ENCODE assay signal across 8 cellular contexts in genomic region chr1:42943166-42943565, GRCh38. TPM values are rescaled to one million over a fixed set of nuclear protein-coding genes. Genes with fewer than 3 reads are reported as not detected.
DNase-seq lines count a peak whose midpoint lies in the region; ATAC-seq lines count a peak whose summit lies in the region.

No MANE protein-coding gene starts in this region.

- CTCF ChIA-PET in activated CD4-positive, alpha-beta memory T cell treated with anti-CD3 and anti-CD28 coated beads, Interleukin-2, amount 10 ng/mL, durations not matched to agents 7 days and 5 days (lab: Charles Lee), result interaction anchor here (0.7 to 2.3 kb wide), 4 partner anchors 10 to 130 kb away, joined by 3 to 7 read pairs (median 4); partner anchors contain the start of gene SLC2A1

- ATAC-seq in left cardiac atrium, result peak; percentile 79 to 80
- ATAC-seq in stimulated activated effector memory CD8-positive, alpha-beta T cell treated with anti-CD3 and anti-CD28 coated beads, Interleukin-12 subunit alpha, Interleukin-12 subunit beta, amount 100 ng/mL, for 72 hours, result peak; percentile 52
- no peak for ATAC-seq in HG03469 (IDR thresholded peaks at IDR 0.05; ENCODE audit: unreplicated experiment)

- H3K9me3 Mint-ChIP-seq in activated CD4-positive, alpha-beta memory T cell treated with anti-CD3 and anti-CD28 coated beads, Interleukin-2, amount 10 ng/mL, durations not matched to agents 7 days and 5 days, result no peaks in the 10 kb centered on the region
- H3K9me3 Mint-ChIP-seq in stimulated activated effector memory CD8-positive, alpha-beta T cell treated with anti-CD3 and anti-CD28 coated beads, Interleukin-12 subunit alpha, Interleukin-12 subunit beta, amount 100 ng/mL, for 72 hours, result no peaks in the 10 kb centered on the region

- H3K36me3 Mint-ChIP-seq in activated CD4-positive, alpha-beta memory T cell treated with anti-CD3 and anti-CD28 coated beads, Interleukin-2, amount 10 ng/mL, durations not matched to agents 7 days and 5 days (ENCODE audit: low read depth), result peaks cover 87% of the 10 kb centered on the region
- H3K36me3 Mint-ChIP-seq in stimulated activated effector memory CD8-positive, alpha-beta T cell treated with anti-CD3 and anti-CD28 coated beads, Interleukin-12 subunit alpha, Interleukin-12 subunit beta, amount 100 ng/mL, for 72 hours, result peaks cover 100% of the 10 kb centered on the region

- peak overlapping the region; percentile 94 for H3K27ac Mint-ChIP-seq in activated CD4-positive, alpha-beta memory T cell treated with anti-CD3 and anti-CD28 coated beads, Interleukin-2, amount 10 ng/mL, durations not matched to agents 7 days and 5 days
- peak overlapping the region; percentile 96 for H3K27ac Mint-ChIP-seq in stimulated activated effector memory CD8-positive, alpha-beta T cell treated with anti-CD3 and anti-CD28 coated beads, Interleukin-12 subunit alpha, Interleukin-12 subunit beta, amount 100 ng/mL, for 72 hours

- H3K27me3 Mint-ChIP-seq in activated CD4-positive, alpha-beta memory T cell treated with anti-CD3 and anti-CD28 coated beads, Interleukin-2, amount 10 ng/mL, durations not matched to agents 7 days and 5 days, result no peaks in the 10 kb centered on the region

- POLR2A ChIA-PET in activated CD4-positive, alpha-beta memory T cell treated with anti-CD3 and anti-CD28 coated beads, Interleukin-2, amount 10 ng/mL, durations not matched to agents 7 days and 5 days (lab: Charles Lee), result interaction anchor here (1.3 to 17.7 kb wide), 6 partner anchors 8 to 23 kb away, joined by 3 to 387 read pairs (median 26); partner anchors contain the start of gene SLC2A1

- H3K4me1 Mint-ChIP-seq in activated CD4-positive, alpha-beta memory T cell treated with anti-CD3 and anti-CD28 coated beads, Interleukin-2, amount 10 ng/mL, durations not matched to agents 7 days and 5 days, result peaks cover 99% of the 10 kb centered on the region
- H3K4me1 Mint-ChIP-seq in stimulated activated effector memory CD8-positive, alpha-beta T cell treated with anti-CD3 and anti-CD28 coated beads, Interleukin-12 subunit alpha, Interleukin-12 subunit beta, amount 100 ng/mL, for 72 hours, result peaks cover 98% of the 10 kb centered on the region

- DNase-seq in HT1080 (ENCODE audit: low read depth) (peak; percentile 53), left cardiac atrium (peak; percentile 39), NCI-H526 (lab: John Stamatoyannopoulos, UW) (no peak)
- DNase-seq in activated CD4-positive, alpha-beta memory T cell treated with anti-CD3 and anti-CD28 coated beads, Interleukin-2, amount 10 ng/mL, durations not matched to agents 7 days and 5 days, result peak; percentile 66
- no peak for DNase-seq in stimulated activated effector memory CD8-positive, alpha-beta T cell treated with anti-CD3 and anti-CD28 coated beads, Interleukin-12 subunit alpha, Interleukin-12 subunit beta, amount 100 ng/mL, for 72 hours (ENCODE audit: low spot score in 2 of 2)
- DNase-seq in central memory CD4-positive, alpha-beta T cell, result no peak
- no peak for DNase-seq in stimulated activated CD4-positive, alpha-beta T cell treated with anti-CD3 and anti-CD28 coated beads, Interleukin-4, amount 100 ng/mL, for 24 hours

- intact Hi-C loops in left cardiac atrium (cut with DNase I), result no loop called here

- H3K4me3 Mint-ChIP-seq in activated CD4-positive, alpha-beta memory T cell treated with anti-CD3 and anti-CD28 coated beads, Interleukin-2, amount 10 ng/mL, durations not matched to agents 7 days and 5 days, result peak overlapping the region; percentile 43
- H3K4me3 Mint-ChIP-seq in stimulated activated effector memory CD8-positive, alpha-beta T cell treated with anti-CD3 and anti-CD28 coated beads, Interleukin-12 subunit alpha, Interleukin-12 subunit beta, amount 100 ng/mL, for 72 hours, result peak overlapping the region; percentile 93

RNA-seq across cellular contexts. Expression of gene SLC2A1, which starts 15.5 kb away (rescaled TPM):
- 166 and 204 TPM in 2 replicates for total RNA-seq in HT1080 (2014; rRNA removed; shearing (Covaris generic))
- 199 and 260 TPM in 2 replicates for polyA plus RNA-seq in HT1080 (2015; cell fraction: cytosol; rRNA removed)
- 463 and 503 TPM in 2 replicates for polyA plus RNA-seq in HT1080 (2015; cell fraction: nucleus; rRNA removed)
- 100 to 1,000 TPM; 153 TPM for total RNA-seq in activated CD4-positive, alpha-beta memory T cell treated with anti-CD3 and anti-CD28 coated beads, Interleukin-2, amount 10 ng/mL, durations not matched to agents 7 days and 5 days
- total RNA-seq in left cardiac atrium, result 10 to 100 TPM; 10.9 to 12.9 TPM

Comparison
In these comparisons a context has a peak if more than half of its experiments do, and no peak if none do; other contexts are left out.
1. DNase-seq: peak in HT1080 (single experiment), activated CD4-positive, alpha-beta memory T cell treated with anti-CD3 and anti-CD28 coated beads, Interleukin-2, amount 10 ng/mL, durations not matched to agents 7 days and 5 days (single experiment) and left cardiac atrium (single experiment); none in stimulated activated effector memory CD8-positive, alpha-beta T cell treated with anti-CD3 and anti-CD28 coated beads, Interleukin-12 subunit alpha, Interleukin-12 subunit beta, amount 100 ng/mL, for 72 hours (0 of 2), NCI-H526 (0 of 2), central memory CD4-positive, alpha-beta T cell (single experiment) and stimulated activated CD4-positive, alpha-beta T cell treated with anti-CD3 and anti-CD28 coated beads, Interleukin-4, amount 100 ng/mL, for 24 hours (single experiment).
2. RNA of gene SLC2A1, which starts 15.5 kb away (total RNA-seq): 166 to 204 TPM in HT1080 and 153 TPM in activated CD4-positive, alpha-beta memory T cell treated with anti-CD3 and anti-CD28 coated beads, Interleukin-2, amount 10 ng/mL, durations not matched to agents 7 days and 5 days; 10.9 to 12.9 TPM in left cardiac atrium; every median in the first group is over 10 times any median in the second.